Comparison of ENCODE assay signal across 1 cellular context in the genomic region with DNA sequence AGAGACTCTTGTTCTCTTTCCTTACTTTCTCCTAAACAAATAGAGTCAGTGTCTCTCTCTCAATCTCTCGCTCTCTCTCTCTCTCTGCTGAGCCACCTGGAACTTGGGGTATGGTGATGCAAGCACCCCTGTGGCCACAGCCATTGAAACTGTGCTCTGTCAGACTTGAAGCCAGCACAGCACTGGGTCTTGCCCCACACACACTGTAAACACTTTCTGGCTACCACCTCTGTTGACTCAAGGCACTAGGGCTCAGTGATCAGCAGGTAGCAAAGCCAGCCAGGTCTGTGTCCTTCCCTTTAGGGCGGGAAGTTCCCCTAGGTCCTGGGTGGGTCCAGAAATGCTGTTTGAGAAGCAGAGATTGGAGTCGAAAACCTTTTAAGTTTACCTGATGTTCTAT.
TF ChIP-seq lines count a peak whose summit lies in the region.

No MANE protein-coding gene starts in this region.

TF ChIP-seq in GM23338, 12 proteins besides CTCF, POLR2A, EP300 and RAD21 (continued from another document):
- TF ChIP-seq, protein P1, sequence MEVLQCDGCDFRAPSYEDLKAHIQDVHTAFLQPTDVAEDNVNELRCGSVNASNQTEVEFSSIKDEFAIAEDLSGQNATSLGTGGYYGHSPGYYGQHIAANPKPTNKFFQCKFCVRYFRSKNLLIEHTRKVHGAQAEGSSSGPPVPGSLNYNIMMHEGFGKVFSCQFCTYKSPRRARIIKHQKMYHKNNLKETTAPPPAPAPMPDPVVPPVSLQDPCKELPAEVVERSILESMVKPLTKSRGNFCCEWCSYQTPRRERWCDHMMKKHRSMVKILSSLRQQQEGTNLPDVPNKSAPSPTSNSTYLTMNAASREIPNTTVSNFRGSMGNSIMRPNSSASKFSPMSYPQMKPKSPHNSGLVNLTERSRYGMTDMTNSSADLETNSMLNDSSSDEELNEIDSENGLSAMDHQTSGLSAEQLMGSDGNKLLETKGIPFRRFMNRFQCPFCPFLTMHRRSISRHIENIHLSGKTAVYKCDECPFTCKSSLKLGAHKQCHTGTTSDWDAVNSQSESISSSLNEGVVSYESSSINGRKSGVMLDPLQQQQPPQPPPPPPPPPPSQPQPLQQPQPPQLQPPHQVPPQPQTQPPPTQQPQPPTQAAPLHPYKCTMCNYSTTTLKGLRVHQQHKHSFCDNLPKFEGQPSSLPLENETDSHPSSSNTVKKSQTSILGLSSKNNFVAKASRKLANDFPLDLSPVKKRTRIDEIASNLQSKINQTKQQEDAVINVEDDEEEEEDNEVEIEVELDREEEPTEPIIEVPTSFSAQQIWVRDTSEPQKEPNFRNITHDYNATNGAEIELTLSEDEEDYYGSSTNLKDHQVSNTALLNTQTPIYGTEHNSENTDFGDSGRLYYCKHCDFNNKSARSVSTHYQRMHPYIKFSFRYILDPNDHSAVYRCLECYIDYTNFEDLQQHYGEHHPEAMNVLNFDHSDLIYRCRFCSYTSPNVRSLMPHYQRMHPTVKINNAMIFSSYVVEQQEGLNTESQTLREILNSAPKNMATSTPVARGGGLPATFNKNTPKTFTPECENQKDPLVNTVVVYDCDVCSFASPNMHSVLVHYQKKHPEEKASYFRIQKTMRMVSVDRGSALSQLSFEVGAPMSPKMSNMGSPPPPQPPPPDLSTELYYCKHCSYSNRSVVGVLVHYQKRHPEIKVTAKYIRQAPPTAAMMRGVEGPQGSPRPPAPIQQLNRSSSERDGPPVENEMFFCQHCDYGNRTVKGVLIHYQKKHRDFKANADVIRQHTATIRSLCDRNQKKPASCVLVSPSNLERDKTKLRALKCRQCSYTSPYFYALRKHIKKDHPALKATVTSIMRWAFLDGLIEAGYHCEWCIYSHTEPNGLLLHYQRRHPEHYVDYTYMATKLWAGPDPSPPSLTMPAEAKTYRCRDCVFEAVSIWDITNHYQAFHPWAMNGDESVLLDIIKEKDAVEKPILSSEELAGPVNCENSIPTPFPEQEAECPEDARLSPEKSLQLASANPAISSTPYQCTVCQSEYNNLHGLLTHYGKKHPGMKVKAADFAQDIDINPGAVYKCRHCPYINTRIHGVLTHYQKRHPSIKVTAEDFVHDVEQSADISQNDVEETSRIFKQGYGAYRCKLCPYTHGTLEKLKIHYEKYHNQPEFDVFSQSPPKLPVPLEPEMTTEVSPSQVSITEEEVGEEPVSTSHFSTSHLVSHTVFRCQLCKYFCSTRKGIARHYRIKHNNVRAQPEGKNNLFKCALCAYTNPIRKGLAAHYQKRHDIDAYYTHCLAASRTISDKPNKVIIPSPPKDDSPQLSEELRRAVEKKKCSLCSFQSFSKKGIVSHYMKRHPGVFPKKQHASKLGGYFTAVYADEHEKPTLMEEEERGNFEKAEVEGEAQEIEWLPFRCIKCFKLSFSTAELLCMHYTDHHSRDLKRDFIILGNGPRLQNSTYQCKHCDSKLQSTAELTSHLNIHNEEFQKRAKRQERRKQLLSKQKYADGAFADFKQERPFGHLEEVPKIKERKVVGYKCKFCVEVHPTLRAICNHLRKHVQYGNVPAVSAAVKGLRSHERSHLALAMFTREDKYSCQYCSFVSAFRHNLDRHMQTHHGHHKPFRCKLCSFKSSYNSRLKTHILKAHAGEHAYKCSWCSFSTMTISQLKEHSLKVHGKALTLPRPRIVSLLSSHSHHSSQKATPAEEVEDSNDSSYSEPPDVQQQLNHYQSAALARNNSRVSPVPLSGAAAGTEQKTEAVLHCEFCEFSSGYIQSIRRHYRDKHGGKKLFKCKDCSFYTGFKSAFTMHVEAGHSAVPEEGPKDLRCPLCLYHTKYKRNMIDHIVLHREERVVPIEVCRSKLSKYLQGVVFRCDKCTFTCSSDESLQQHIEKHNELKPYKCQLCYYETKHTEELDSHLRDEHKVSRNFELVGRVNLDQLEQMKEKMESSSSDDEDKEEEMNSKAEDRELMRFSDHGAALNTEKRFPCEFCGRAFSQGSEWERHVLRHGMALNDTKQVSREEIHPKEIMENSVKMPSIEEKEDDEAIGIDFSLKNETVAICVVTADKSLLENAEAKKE (CRISPR knock-in tag; IDR thresholded peaks at IDR 0.05): no peak
- TF ChIP-seq ZNF114 (CRISPR knock-in tag; IDR thresholded peaks at IDR 0.05): no peak
TF ChIP-seq in GM23338: peak in this region for 0.
